In genomic region chr6:109461205-109461604, GRCh38 we compare ENCODE assay signal across 1 cellular context. TPM values are rescaled to one million over a fixed set of nuclear protein-coding genes. Genes with fewer than 3 reads are reported as not detected.
"Had no signal": no experiment of that assay in that cellular context is flagged by ENCODE, and none has a peak within 500 bp of the region (broad histone marks: within the 10 kb centered on the region; RNA-seq: fewer than 3 reads in every experiment).

No MANE protein-coding gene starts in this region.

RNA-seq across cellular contexts. Expression of gene PPIL6, which starts 20.8 kb away (rescaled TPM):
- total RNA-seq: natural killer cell treated with Interleukin-12 subunit alpha and Interleukin-12 subunit beta and Interleukin-15 and Interleukin-18, amount 100 ng/mL, for 72 hours had no signal
